ENCODE assay signal across 15 cellular contexts in the genomic region with DNA sequence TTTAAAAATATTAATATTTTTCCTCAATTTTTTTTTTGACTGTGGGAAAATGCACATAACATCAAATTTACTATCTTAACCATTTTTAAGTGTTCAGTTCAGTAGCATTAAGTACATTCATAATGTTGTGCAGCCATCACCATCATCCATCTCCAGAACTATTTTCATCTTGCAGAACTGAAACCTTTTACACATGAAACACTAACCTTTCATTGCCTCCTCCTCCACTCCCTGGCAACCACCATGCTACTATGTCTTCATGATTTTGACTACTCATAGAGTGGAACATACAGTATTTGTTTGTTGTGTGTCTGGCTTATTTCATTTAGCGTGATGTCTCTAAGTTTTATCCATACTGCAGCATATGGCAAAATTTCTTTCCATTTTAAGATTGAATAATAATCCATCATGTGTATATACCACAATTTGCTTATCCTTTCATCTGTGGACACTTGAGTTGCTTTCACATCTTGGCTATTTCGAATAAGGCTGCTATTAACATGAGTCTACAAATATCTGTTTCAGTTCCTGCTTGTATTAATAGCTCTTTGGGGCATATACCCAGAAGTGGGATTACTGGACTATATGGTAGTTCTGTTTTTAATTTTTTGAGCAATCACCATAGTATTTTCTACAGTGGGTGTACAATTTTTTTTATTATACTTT.
A peak's percentile ranks its signal among the peaks of the same experiment; 100 is the strongest.
DNase-seq lines count a peak whose midpoint lies in the region; ATAC-seq, FAIRE-seq and TF ChIP-seq lines count a peak whose summit lies in the region.
"Had no signal": no experiment of that assay in that cellular context is flagged by ENCODE, and none has a peak within 500 bp of the region (broad histone marks: within the 10 kb centered on the region; RNA-seq: fewer than 3 reads in every experiment).

No MANE protein-coding gene starts in this region.

- no peak overlapping the region for H4K5ac ChIP-seq in mesendoderm (ENCODE audit: low read length)

- intact Hi-C loops in kidney (cut with DNase I) = no loop called here

- H3K23ac ChIP-seq in mesendoderm (ENCODE audit: low read length) = no peak overlapping the region

- no peak overlapping the region for H3K9ac ChIP-seq in mesendoderm (ENCODE audit: low read length)
- H3K9ac ChIP-seq in kidney (ENCODE audit: low read length in 2 of 2) = no peak overlapping the region

- no peaks in the 10 kb centered on the region for H3K79me1 ChIP-seq in mesendoderm (ENCODE audit: low read length)

- no peak overlapping the region for H3K4ac ChIP-seq in mesendoderm (ENCODE audit: low read depth, low read length)

- H3K4me3 ChIP-seq in mesendoderm (ENCODE audit: low read length) (no peak overlapping the region), kidney (ENCODE audit: low read length in 2 of 2) (no peak overlapping the region)
- H3K4me3 ChIP-seq: spleen had no signal

- no peaks in the 10 kb centered on the region for H3K9me3 ChIP-seq in kidney (ENCODE audit: control insufficient read depth in 1 of 2, low read length in 2 of 2)

- H3K4me2 ChIP-seq in mesendoderm (ENCODE audit: low read length) = no peak overlapping the region

- no peak overlapping the region for H3K56ac ChIP-seq in mesendoderm (ENCODE audit: low read length)

- ATAC-seq in GM19463 (IDR thresholded peaks at IDR 0.05; ENCODE audit: unreplicated experiment) = peak; percentile 45
- peak; percentile 96 for ATAC-seq in HG02938 (IDR thresholded peaks at IDR 0.05; ENCODE audit: unreplicated experiment)
- peak; percentile 87 for ATAC-seq in HG03571 (IDR thresholded peaks at IDR 0.05; ENCODE audit: unreplicated experiment)

- WGBS in mesendoderm (ENCODE audit: extremely low coverage, insufficient coverage, low lambda C conversion rate) = no CpG with 5 or more reads among the region's 2 CpGs

- no peak overlapping the region for H2BK15ac ChIP-seq in mesendoderm (replicated peaks; ENCODE audit: low read depth)

- H3K18ac ChIP-seq in mesendoderm (ENCODE audit: low read length) = no peak overlapping the region

- no peaks in the 10 kb centered on the region for H3K4me1 ChIP-seq in mesendoderm (ENCODE audit: control insufficient read depth, low read depth, low read length)
- no peaks in the 10 kb centered on the region for H3K4me1 ChIP-seq in kidney (ENCODE audit: control insufficient read depth in 1 of 2, insufficient read depth in 1 of 2, low read depth in 1 of 2, low read length in 2 of 2)
- H3K4me1 ChIP-seq: spleen had no signal

- DNase-seq in GM13977 (ENCODE audit: low spot score) = peak; percentile 17
- DNase-seq in NCI-H526 treated with DMSO at 0.1 percent for 48 hours (lab: John Stamatoyannopoulos, UW) = no peak
- DNase-seq in mesendoderm = no peak
- no peak for DNase-seq in kidney
- no peak for DNase-seq in medulla oblongata (ENCODE audit: extremely low spot score)
- DNase-seq: activated T-cell treated with anti-CD3 and anti-CD28 coated beads, Interleukin-2, amount 50 U/mL, for 48 hours; NCI-H1417; nephron progenitor cell; OCI-M1; spleen had no signal

- H3K27me3 ChIP-seq in mesendoderm (ENCODE audit: insufficient read depth, low read length, poor library complexity) = no peaks in the 10 kb centered on the region
- H3K27me3 ChIP-seq: spleen had no signal

- H3K27ac ChIP-seq in mesendoderm (ENCODE audit: low read depth, low read length) = no peak overlapping the region
- no peak overlapping the region for H3K27ac ChIP-seq in kidney (ENCODE audit: low read depth in 2 of 2, low read length in 2 of 2)
- H3K27ac ChIP-seq: spleen had no signal

- in situ Hi-C loops in GM13977 (cut with MboI; ENCODE audit: low pct_unique_long_range_greater_than_20kb, low sequenced_read_pairs, unreplicated experiment) = no loop called here

- TF ChIP-seq CTCF in GM13977 (IDR thresholded peaks at IDR 0.05; ENCODE audit: extremely low read depth, insufficient read depth, missing control alignments) = no peak
- no peak for TF ChIP-seq CTCF in kidney (IDR thresholded peaks at IDR 0.05; ENCODE audit: borderline replicate concordance, extremely low read depth, insufficient read depth)

- FAIRE-seq in kidney (lab: Jason Lieb, UNC) = no peak
- FAIRE-seq: islet of Langerhans, TTC549 had no signal

- H3K36me3 ChIP-seq in mesendoderm (ENCODE audit: control insufficient read depth, insufficient read depth, low read length) (no peaks in the 10 kb centered on the region), kidney (ENCODE audit: control insufficient read depth in 1 of 2, insufficient read depth in 2 of 2, low read length in 2 of 2) (no peaks in the 10 kb centered on the region)
- H3K36me3 ChIP-seq: spleen had no signal

- no peak overlapping the region for H2BK5ac ChIP-seq in mesendoderm (ENCODE audit: low read length)

- H4K8ac ChIP-seq in mesendoderm (ENCODE audit: low read depth, low read length) = no peak overlapping the region

- no peaks in the 10 kb centered on the region for H3K79me2 ChIP-seq in mesendoderm (ENCODE audit: control insufficient read depth, insufficient read depth, low read length)

- no peak overlapping the region for H2BK120ac ChIP-seq in mesendoderm (ENCODE audit: low read depth, low read length)

- no peak overlapping the region for H2AK5ac ChIP-seq in mesendoderm (ENCODE audit: low read length)

Comparison
In these comparisons a context has a peak if more than half of its experiments do, and no peak if none do; other contexts are left out.
1. ATAC-seq: peak in every context shown above with its lines; median percentile 96 in HG02938; 87 in HG03571; 45 in GM19463.